In genomic region chr2:101781326-101781725, GRCh38 we compare ENCODE assay signal across 11 cellular contexts.
DNase-seq lines count a peak whose midpoint lies in the region; ATAC-seq and TF ChIP-seq lines count a peak whose summit lies in the region.
"Had no signal": no experiment of that assay in that cellular context is flagged by ENCODE, and none has a peak within 500 bp of the region (broad histone marks: within the 10 kb centered on the region; RNA-seq: fewer than 3 reads in every experiment).

No MANE protein-coding gene starts in this region.

- CTCF ChIA-PET in activated CD4-positive, alpha-beta memory T cell treated with anti-CD3 and anti-CD28 coated beads for 36 hours (lab: Charles Lee), result interaction anchor here (0.7 to 1.7 kb wide), 3 partner anchors 19 to 439 kb away, joined by 3 to 5 read pairs (median 4); no protein-coding TSS in a partner anchor
- CTCF ChIA-PET in activated CD4-positive, alpha-beta memory T cell treated with anti-CD3 and anti-CD28 coated beads, Interleukin-2, amount 10 ng/mL, durations not matched to agents 7 days and 5 days (lab: Charles Lee), result no interaction called here
- CTCF ChIA-PET in WTC11 (lab: Charles Lee), result interaction anchor here (1.3 to 3.6 kb wide), 3 partner anchors 10 to 55 kb away, joined by 3 to 17 read pairs (median 4); no protein-coding TSS in a partner anchor

- H3K27ac ChIP-seq in cingulate gyrus (ENCODE audit: low read depth, low read length), result peak overlapping the region; percentile 66
- H3K27ac ChIP-seq in smooth muscle cell (ENCODE audit: low read depth), result peak overlapping the region; percentile 24
- H3K27ac ChIP-seq: A549 had no signal

- peaks cover 98% of the 10 kb centered on the region for H4K20me1 ChIP-seq in smooth muscle cell (ENCODE audit: low read depth)

- no peak overlapping the region for H3K4me3 ChIP-seq in smooth muscle cell
- H3K4me3 ChIP-seq: A549 had no signal

- no peak overlapping the region for H2AFZ ChIP-seq in smooth muscle cell (ENCODE audit: low read depth)

- H3K4me2 ChIP-seq in smooth muscle cell, result peak overlapping the region; percentile 53
- H3K4me2 ChIP-seq: A549 had no signal

- peak overlapping the region; percentile 24 for H3K27ac Mint-ChIP-seq in activated CD4-positive, alpha-beta memory T cell treated with anti-CD3 and anti-CD28 coated beads for 36 hours
- H3K27ac Mint-ChIP-seq in activated CD4-positive, alpha-beta memory T cell treated with anti-CD3 and anti-CD28 coated beads, Interleukin-2, amount 10 ng/mL, durations not matched to agents 7 days and 5 days, result no peak overlapping the region
- H3K27ac Mint-ChIP-seq in WTC11, result no peak overlapping the region; the same call in 1 of the 2 replicates

- H3F3A ChIP-seq in smooth muscle cell (ENCODE audit: low read depth), result peaks cover 4% of the 10 kb centered on the region

- no peak overlapping the region for H3K9ac ChIP-seq in smooth muscle cell (ENCODE audit: low read depth)

- H3K79me2 ChIP-seq in smooth muscle cell (ENCODE audit: low read depth), result peaks cover 99% of the 10 kb centered on the region

- POLR2A ChIA-PET in activated CD4-positive, alpha-beta memory T cell treated with anti-CD3 and anti-CD28 coated beads for 36 hours (lab: Charles Lee), result interaction anchor here (0.8 to 1.5 kb wide), 2 partner anchors 44 to 63 kb away, joined by 3 to 8 read pairs; no protein-coding TSS in a partner anchor
- POLR2A ChIA-PET in activated CD4-positive, alpha-beta memory T cell treated with anti-CD3 and anti-CD28 coated beads, Interleukin-2, amount 10 ng/mL, durations not matched to agents 7 days and 5 days (lab: Charles Lee), result no interaction called here
- POLR2A ChIA-PET in WTC11 (lab: Charles Lee), result interaction anchor here (1.0 kb wide), 1 partner anchor 12 kb away, joined by 3 read pairs; no protein-coding TSS in a partner anchor

- H3K4me1 ChIP-seq in smooth muscle cell (ENCODE audit: low read depth), result peaks cover 46% of the 10 kb centered on the region

- H3K27me3 Mint-ChIP-seq in activated CD4-positive, alpha-beta memory T cell treated with anti-CD3 and anti-CD28 coated beads for 36 hours, result no peaks in the 10 kb centered on the region
- H3K27me3 Mint-ChIP-seq in activated CD4-positive, alpha-beta memory T cell treated with anti-CD3 and anti-CD28 coated beads, Interleukin-2, amount 10 ng/mL, durations not matched to agents 7 days and 5 days, result no peaks in the 10 kb centered on the region
- H3K27me3 Mint-ChIP-seq in WTC11 (ENCODE audit: low read depth), result no peaks in the 10 kb centered on the region

- no peaks in the 10 kb centered on the region for H3K9me3 Mint-ChIP-seq in activated CD4-positive, alpha-beta memory T cell treated with anti-CD3 and anti-CD28 coated beads for 36 hours
- no peaks in the 10 kb centered on the region for H3K9me3 Mint-ChIP-seq in activated CD4-positive, alpha-beta memory T cell treated with anti-CD3 and anti-CD28 coated beads, Interleukin-2, amount 10 ng/mL, durations not matched to agents 7 days and 5 days
- no peaks in the 10 kb centered on the region for H3K9me3 Mint-ChIP-seq in WTC11
- H3K9me3 Mint-ChIP-seq: nephron had no signal

- ATAC-seq in GM18505 (IDR thresholded peaks at IDR 0.05; ENCODE audit: unreplicated experiment) (no peak), left colon (no peak), WTC11 (no peak)
- ATAC-seq: A549 had no signal

- no peaks in the 10 kb centered on the region for H3K27me3 ChIP-seq in smooth muscle cell (ENCODE audit: low read depth)

- intact Hi-C loops in activated CD4-positive, alpha-beta memory T cell treated with anti-CD3 and anti-CD28 coated beads for 36 hours (cut with micrococcal nuclease), result loop anchor here (5.0 kb wide), 1 partner anchor 41 kb away; no protein-coding TSS in a partner anchor
- intact Hi-C loops in left colon (cut with DNase I, micrococcal nuclease), result no loop called here

- no peaks in the 10 kb centered on the region for H3K36me3 ChIP-seq in smooth muscle cell (ENCODE audit: low read depth)

- WGBS in smooth muscle cell (ENCODE audit: low lambda C conversion rate), result 52% methylated on average over 4 of the region's 4 CpGs

- peak overlapping the region; percentile 42 for H3K4me3 Mint-ChIP-seq in activated CD4-positive, alpha-beta memory T cell treated with anti-CD3 and anti-CD28 coated beads for 36 hours
- H3K4me3 Mint-ChIP-seq in activated CD4-positive, alpha-beta memory T cell treated with anti-CD3 and anti-CD28 coated beads, Interleukin-2, amount 10 ng/mL, durations not matched to agents 7 days and 5 days, result no peak overlapping the region
- H3K4me3 Mint-ChIP-seq in WTC11, result no peak overlapping the region
- H3K4me3 Mint-ChIP-seq: nephron had no signal

- peaks cover 72% of the 10 kb centered on the region for H3K4me1 Mint-ChIP-seq in activated CD4-positive, alpha-beta memory T cell treated with anti-CD3 and anti-CD28 coated beads for 36 hours (ENCODE audit: low read depth)
- H3K4me1 Mint-ChIP-seq in activated CD4-positive, alpha-beta memory T cell treated with anti-CD3 and anti-CD28 coated beads, Interleukin-2, amount 10 ng/mL, durations not matched to agents 7 days and 5 days, result peaks cover 39% of the 10 kb centered on the region
- H3K4me1 Mint-ChIP-seq in WTC11, result peaks cover 74% of the 10 kb centered on the region

- no peak for TF ChIP-seq POLR2A in GM18505 (IDR thresholded peaks at IDR 0.05; ENCODE audit: borderline replicate concordance, extremely low read depth, insufficient read depth, insufficient read length)

- no peaks in the 10 kb centered on the region for H3K36me3 Mint-ChIP-seq in activated CD4-positive, alpha-beta memory T cell treated with anti-CD3 and anti-CD28 coated beads for 36 hours
- H3K36me3 Mint-ChIP-seq in activated CD4-positive, alpha-beta memory T cell treated with anti-CD3 and anti-CD28 coated beads, Interleukin-2, amount 10 ng/mL, durations not matched to agents 7 days and 5 days (ENCODE audit: low read depth), result peaks cover 6% of the 10 kb centered on the region
- no peaks in the 10 kb centered on the region for H3K36me3 Mint-ChIP-seq in WTC11

- no peak for DNase-seq in activated CD4-positive, alpha-beta memory T cell treated with anti-CD3 and anti-CD28 coated beads for 36 hours
- no peak for DNase-seq in activated CD4-positive, alpha-beta memory T cell treated with anti-CD3 and anti-CD28 coated beads, Interleukin-2, amount 10 ng/mL, durations not matched to agents 7 days and 5 days
- DNase-seq in NOMO-1 (lab: John Stamatoyannopoulos, UW; ENCODE audit: unreplicated experiment in 2 of 2), result peak; percentile 77 to 90
- no peak for DNase-seq in smooth muscle cell (lab: John Stamatoyannopoulos, UW; ENCODE audit: unreplicated experiment)
- no peak for DNase-seq in left colon
- DNase-seq in WTC11 (ENCODE audit: low spot score), result no peak
- DNase-seq: activated CD4-positive, CD25-positive, alpha-beta regulatory T cell had no signal

- no peaks in the 10 kb centered on the region for H3K9me3 ChIP-seq in smooth muscle cell (replicated peaks; ENCODE audit: low read depth)
- H3K9me3 ChIP-seq: A549 had no signal

- TF ChIP-seq CTCF in smooth muscle cell (IDR thresholded peaks at IDR 0.05; ENCODE audit: borderline replicate concordance, insufficient read depth, poor library complexity, severe bottlenecking) (no peak), WTC11 (IDR thresholded peaks at IDR 0.05) (no peak)

TF ChIP-seq in WTC11, 78 proteins besides CTCF, POLR2A, EP300 and RAD21:
- TF ChIP-seq ZNF138 (CRISPR knock-in tag; conservative IDR thresholded peaks at IDR 0.05) (no peak), ATF1 (CRISPR knock-in tag; IDR thresholded peaks at IDR 0.05) (no peak), HMGA2 (CRISPR knock-in tag; IDR thresholded peaks at IDR 0.05) (no peak)
- TF ChIP-seq, protein P1, sequence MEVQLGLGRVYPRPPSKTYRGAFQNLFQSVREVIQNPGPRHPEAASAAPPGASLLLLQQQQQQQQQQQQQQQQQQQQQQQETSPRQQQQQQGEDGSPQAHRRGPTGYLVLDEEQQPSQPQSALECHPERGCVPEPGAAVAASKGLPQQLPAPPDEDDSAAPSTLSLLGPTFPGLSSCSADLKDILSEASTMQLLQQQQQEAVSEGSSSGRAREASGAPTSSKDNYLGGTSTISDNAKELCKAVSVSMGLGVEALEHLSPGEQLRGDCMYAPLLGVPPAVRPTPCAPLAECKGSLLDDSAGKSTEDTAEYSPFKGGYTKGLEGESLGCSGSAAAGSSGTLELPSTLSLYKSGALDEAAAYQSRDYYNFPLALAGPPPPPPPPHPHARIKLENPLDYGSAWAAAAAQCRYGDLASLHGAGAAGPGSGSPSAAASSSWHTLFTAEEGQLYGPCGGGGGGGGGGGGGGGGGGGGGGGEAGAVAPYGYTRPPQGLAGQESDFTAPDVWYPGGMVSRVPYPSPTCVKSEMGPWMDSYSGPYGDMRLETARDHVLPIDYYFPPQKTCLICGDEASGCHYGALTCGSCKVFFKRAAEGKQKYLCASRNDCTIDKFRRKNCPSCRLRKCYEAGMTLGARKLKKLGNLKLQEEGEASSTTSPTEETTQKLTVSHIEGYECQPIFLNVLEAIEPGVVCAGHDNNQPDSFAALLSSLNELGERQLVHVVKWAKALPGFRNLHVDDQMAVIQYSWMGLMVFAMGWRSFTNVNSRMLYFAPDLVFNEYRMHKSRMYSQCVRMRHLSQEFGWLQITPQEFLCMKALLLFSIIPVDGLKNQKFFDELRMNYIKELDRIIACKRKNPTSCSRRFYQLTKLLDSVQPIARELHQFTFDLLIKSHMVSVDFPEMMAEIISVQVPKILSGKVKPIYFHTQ (CRISPR knock-in tag; IDR thresholded peaks at IDR 0.05), result no peak

Comparison
In these comparisons a context has a peak if more than half of its experiments do, and no peak if none do; other contexts are left out.
1. DNase-seq: peak in NOMO-1 (2 of 2); none in activated CD4-positive, alpha-beta memory T cell treated with anti-CD3 and anti-CD28 coated beads for 36 hours (single experiment), activated CD4-positive, alpha-beta memory T cell treated with anti-CD3 and anti-CD28 coated beads, Interleukin-2, amount 10 ng/mL, durations not matched to agents 7 days and 5 days (single experiment), smooth muscle cell (single experiment), left colon (0 of 2) and WTC11 (single experiment).